Comparison of ENCODE assay signal across 12 cellular contexts in the genomic region with DNA sequence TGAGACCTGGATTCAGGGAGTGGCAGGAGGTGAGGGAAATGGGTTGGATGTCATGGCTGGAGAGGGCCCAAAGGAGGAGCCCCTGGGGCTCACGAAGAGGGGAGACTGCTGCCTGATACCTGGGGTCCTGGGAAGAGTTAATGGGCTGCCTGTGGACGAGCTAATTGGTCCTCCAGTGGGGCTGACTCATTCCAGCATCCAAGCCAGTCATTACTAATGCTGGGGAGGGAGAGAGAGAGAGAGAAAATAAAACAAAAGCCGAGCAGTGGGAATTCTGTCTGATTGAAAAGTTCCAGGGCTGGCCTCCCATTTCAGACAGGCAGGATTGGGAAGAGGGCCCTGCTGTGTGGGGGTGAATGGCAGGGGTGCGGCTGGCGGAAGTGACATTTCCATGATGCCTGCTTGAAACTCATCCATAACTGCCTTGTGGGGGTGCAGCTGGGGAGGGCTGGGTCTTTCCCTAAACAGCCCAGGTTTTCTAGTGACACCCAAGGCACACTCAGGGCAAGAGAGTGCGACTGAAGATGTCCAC.
DNase-seq lines count a peak whose midpoint lies in the region; ATAC-seq and TF ChIP-seq lines count a peak whose summit lies in the region.
"Had no signal": no experiment of that assay in that cellular context is flagged by ENCODE, and none has a peak within 500 bp of the region (broad histone marks: within the 10 kb centered on the region; RNA-seq: fewer than 3 reads in every experiment).

No MANE protein-coding gene starts in this region.

- no peak overlapping the region for H3K27ac Mint-ChIP-seq in GM23338
- H3K27ac Mint-ChIP-seq: activated CD4-positive, alpha-beta T cell treated with anti-CD3 and anti-CD28 coated beads for 36 hours had no signal

- H3K9me2 ChIP-seq in PC-3 (replicated peaks; ENCODE audit: low read length) (0 out of 2 replicates have a peak, but pooled peaks cover 5% of the 10 kb centered on the region), neural cell (ENCODE audit: insufficient read depth, low read length) (no peaks in the 10 kb centered on the region), GM23338 (ENCODE audit: insufficient read depth) (no peaks in the 10 kb centered on the region)

- H3F3A ChIP-seq in PC-3 (ENCODE audit: low read length, unreplicated experiment) (no peaks in the 10 kb centered on the region), neural cell (ENCODE audit: insufficient read depth, low read length, poor library complexity, severe bottlenecking) (no peaks in the 10 kb centered on the region), GM23338 (replicated peaks; ENCODE audit: low read depth) (no peaks in the 10 kb centered on the region)

- H3K79me2 ChIP-seq in PC-3 (ENCODE audit: low read length) (no peaks in the 10 kb centered on the region), neural cell (replicated peaks; ENCODE audit: insufficient read depth, low read length) (no peaks in the 10 kb centered on the region), GM23338 (replicated peaks; ENCODE audit: insufficient read depth) (no peaks in the 10 kb centered on the region)

- peaks cover 6% of the 10 kb centered on the region; the same call in 2 of the 3 replicates for H3K36me3 Mint-ChIP-seq in GM23338 (ENCODE audit: low read depth)

- TF ChIP-seq CTCF in PC-3 (conservative IDR thresholded peaks at IDR 0.05; ENCODE audit: low read depth, low read length) (no peak), neural cell (IDR thresholded peaks at IDR 0.05; ENCODE audit: poor library complexity, severe bottlenecking) (no peak), foreskin keratinocyte (conservative IDR thresholded peaks at IDR 0.05) (no peak), GM23338 (conservative IDR thresholded peaks at IDR 0.05; ENCODE audit: low read depth in 2 of 2) (no peak), RWPE1 (conservative IDR thresholded peaks at IDR 0.05; ENCODE audit: low read depth) (no peak)

- peak; percentile 52 for DNase-seq in AG08396 (ENCODE audit: low spot score)
- peak; percentile 46 for DNase-seq in PC-3
- DNase-seq in fibroblast of gingiva (ENCODE audit: low read depth): peak; percentile 10
- no peak for DNase-seq in foreskin keratinocyte
- no peak for DNase-seq in GM23338 (ENCODE audit: low spot score)
- no peak for DNase-seq in RWPE1 (ENCODE audit: low spot score)
- DNase-seq: activated CD4-positive, alpha-beta T cell treated with anti-CD3 and anti-CD28 coated beads for 36 hours; activated naive CD4-positive, alpha-beta T cell treated with anti-CD3 and anti-CD28 coated beads, Interleukin-2, amount 50 U/mL, for 16 hours; NCI-H1436 had no signal

- H3K27me3 Mint-ChIP-seq in GM23338 (ENCODE audit: insufficient read depth, low read depth, poor library complexity): peaks cover 2% of the 10 kb centered on the region

- no peak overlapping the region for H3K9ac ChIP-seq in PC-3 (ENCODE audit: low read length)
- H3K9ac ChIP-seq in neural cell (ENCODE audit: low read length): no peak overlapping the region

- peaks cover 10% of the 10 kb centered on the region for H3K4me1 Mint-ChIP-seq in GM23338
- H3K4me1 Mint-ChIP-seq: activated CD4-positive, alpha-beta T cell treated with anti-CD3 and anti-CD28 coated beads for 36 hours had no signal

- TF ChIP-seq RAD21 in neural cell (conservative IDR thresholded peaks at IDR 0.05): no peak

- H3K4me1 ChIP-seq in PC-3 (ENCODE audit: insufficient read depth, low read length) (no peaks in the 10 kb centered on the region; the same call in 1 of the 2 replicates), foreskin keratinocyte (no peaks in the 10 kb centered on the region), GM23338 (ENCODE audit: insufficient read depth) (no peaks in the 10 kb centered on the region)

- ATAC-seq in PC-3 (peak; percentile 27; the same call in 1 of the 2 replicates), foreskin keratinocyte (no peak), GM23338 (no peak; the same call in 1 of the 3 replicates), GM18867 (IDR thresholded peaks at IDR 0.05; ENCODE audit: unreplicated experiment) (no peak)
- ATAC-seq: activated CD4-positive, alpha-beta T cell treated with anti-CD3 and anti-CD28 coated beads for 36 hours; right lobe of liver had no signal

- H4K20me1 ChIP-seq in PC-3 (ENCODE audit: low read length) (no peaks in the 10 kb centered on the region), neural cell (ENCODE audit: insufficient read depth) (no peaks in the 10 kb centered on the region), GM23338 (replicated peaks; ENCODE audit: insufficient read depth) (no peaks in the 10 kb centered on the region)

- H3K4me3 ChIP-seq in PC-3 (ENCODE audit: low read length) (no peak overlapping the region), neural cell (ENCODE audit: low read length) (no peak overlapping the region), GM23338 (no peak overlapping the region)
- H3K4me3 ChIP-seq: right lobe of liver had no signal

- POLR2A ChIA-PET in PC-3 (lab: Charles Lee; ENCODE audit: unreplicated experiment): interaction anchor here (0.6 kb wide), 1 partner anchor 581 kb away, joined by 23 read pairs; no protein-coding TSS in a partner anchor
- POLR2A ChIA-PET in RWPE1 (lab: Yijun Ruan, JAX; ENCODE audit: low non-redundant PET): no interaction called here

- no peak overlapping the region for H3K4me3 Mint-ChIP-seq in GM23338
- H3K4me3 Mint-ChIP-seq: activated CD4-positive, alpha-beta T cell treated with anti-CD3 and anti-CD28 coated beads for 36 hours had no signal

- no peak overlapping the region for H3K27ac ChIP-seq in PC-3 (ENCODE audit: low read length)
- no peak overlapping the region for H3K27ac ChIP-seq in neural cell (ENCODE audit: low read length)
- H3K27ac ChIP-seq in foreskin keratinocyte: no peak overlapping the region
- no peak overlapping the region for H3K27ac ChIP-seq in GM23338 (ENCODE audit: low read depth)
- H3K27ac ChIP-seq in RWPE1: no peak overlapping the region
- H3K27ac ChIP-seq: right lobe of liver had no signal

- H3K9me3 Mint-ChIP-seq in GM23338: peaks cover 13% of the 10 kb centered on the region

- H2AFZ ChIP-seq in PC-3 (ENCODE audit: low read length) (no peak overlapping the region), neural cell (ENCODE audit: low read depth, low read length) (no peak overlapping the region), GM23338 (no peak overlapping the region)

- H3K27me3 ChIP-seq in PC-3 (ENCODE audit: low read length) (peaks cover 25% of the 10 kb centered on the region), neural cell (ENCODE audit: insufficient read depth, low read depth, low read length) (no peaks in the 10 kb centered on the region), foreskin keratinocyte (no peaks in the 10 kb centered on the region), GM23338 (ENCODE audit: insufficient read depth) (no peaks in the 10 kb centered on the region)
- H3K27me3 ChIP-seq: right lobe of liver had no signal

- CTCF ChIA-PET in PC-3 (lab: Charles Lee): no interaction called here
- CTCF ChIA-PET in RWPE1 (lab: Yijun Ruan, JAX): no interaction called here

- no peak overlapping the region for H3K4me2 ChIP-seq in PC-3 (ENCODE audit: low read length)
- H3K4me2 ChIP-seq in neural cell (ENCODE audit: low read length): no peak overlapping the region
- no peak overlapping the region for H3K4me2 ChIP-seq in GM23338

- BruUV-seq in PC-3 (replicated peaks; lab: Mats Ljungman, UMichigan): no TSS peak

- H3K9me3 ChIP-seq in PC-3 (ENCODE audit: low read length) (peaks cover 13% of the 10 kb centered on the region), neural cell (ENCODE audit: low read length) (no peaks in the 10 kb centered on the region)

- intact Hi-C loops in PC-3 (cut with micrococcal nuclease): loop anchor here (10.0 kb wide), 1 partner anchor 63 kb away; no protein-coding TSS in a partner anchor

- no peaks in the 10 kb centered on the region for H3K36me3 ChIP-seq in PC-3 (ENCODE audit: low read depth, low read length)
- no peaks in the 10 kb centered on the region for H3K36me3 ChIP-seq in neural cell (ENCODE audit: insufficient read depth, low read length)
- H3K36me3 ChIP-seq in GM23338 (ENCODE audit: insufficient read depth): 0 out of 2 replicates have a peak, but pooled peaks cover 6% of the 10 kb centered on the region
- H3K36me3 ChIP-seq: right lobe of liver had no signal

- no peak for TF ChIP-seq EP300 in neural cell (conservative IDR thresholded peaks at IDR 0.05; ENCODE audit: poor library complexity, severe bottlenecking)

TF ChIP-seq in GM23338, 12 proteins besides CTCF, POLR2A, EP300 and RAD21 (continues in another document):
- TF ChIP-seq ZNF331 (CRISPR knock-in tag; IDR thresholded peaks at IDR 0.05; ENCODE audit: low read depth) (no peak), POLR2AphosphoS5 (IDR thresholded peaks at IDR 0.05; ENCODE audit: low read depth) (no peak), EZH2phosphoT487 (IDR thresholded peaks at IDR 0.05; ENCODE audit: unreplicated experiment) (no peak), EZH2 (IDR thresholded peaks at IDR 0.05; ENCODE audit: low read depth, unreplicated experiment) (no peak), JUNB (IDR thresholded peaks at IDR 0.05; ENCODE audit: unreplicated experiment) (no peak), CREB1 (CRISPR knock-in tag; IDR thresholded peaks at IDR 0.05; ENCODE audit: low read depth) (no peak)
- TF ChIP-seq, protein P1, sequence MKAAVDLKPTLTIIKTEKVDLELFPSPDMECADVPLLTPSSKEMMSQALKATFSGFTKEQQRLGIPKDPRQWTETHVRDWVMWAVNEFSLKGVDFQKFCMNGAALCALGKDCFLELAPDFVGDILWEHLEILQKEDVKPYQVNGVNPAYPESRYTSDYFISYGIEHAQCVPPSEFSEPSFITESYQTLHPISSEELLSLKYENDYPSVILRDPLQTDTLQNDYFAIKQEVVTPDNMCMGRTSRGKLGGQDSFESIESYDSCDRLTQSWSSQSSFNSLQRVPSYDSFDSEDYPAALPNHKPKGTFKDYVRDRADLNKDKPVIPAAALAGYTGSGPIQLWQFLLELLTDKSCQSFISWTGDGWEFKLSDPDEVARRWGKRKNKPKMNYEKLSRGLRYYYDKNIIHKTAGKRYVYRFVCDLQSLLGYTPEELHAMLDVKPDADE (IDR thresholded peaks at IDR 0.05): no peak

Comparison
In these comparisons a context has a peak if more than half of its experiments do, and no peak if none do; other contexts are left out.
1. DNase-seq: peak in AG08396 (single experiment), PC-3 (single experiment) and fibroblast of gingiva (single experiment); none in foreskin keratinocyte (0 of 2), GM23338 (single experiment) and RWPE1 (single experiment).